ENCODE assay signal across 15 cellular contexts in genomic region chr12:124525927-124526692, GRCh38.
"Had no signal": no experiment of that assay in that cellular context is flagged by ENCODE, and none has a peak within 500 bp of the region (broad histone marks: within the 10 kb centered on the region; RNA-seq: fewer than 3 reads in every experiment).

No MANE protein-coding gene starts in this region.

- H3K4me2 ChIP-seq: hepatocyte had no signal

- H3K27me3 Mint-ChIP-seq: activated CD4-positive, alpha-beta memory T cell treated with anti-CD3 and anti-CD28 coated beads for 36 hours; naive thymus-derived CD4-positive, alpha-beta T cell had no signal

- FAIRE-seq: astrocyte had no signal

- H3K9me3 Mint-ChIP-seq: activated CD4-positive, alpha-beta memory T cell treated with anti-CD3 and anti-CD28 coated beads for 36 hours; naive thymus-derived CD4-positive, alpha-beta T cell; T-helper 2 cell treated with Interferon-gamma antibody and Interleukin-4, amounts not matched to agents 5 μg/mL and 100 μg/mL, for 36 hours had no signal

- H3K27ac Mint-ChIP-seq: activated CD4-positive, alpha-beta memory T cell treated with anti-CD3 and anti-CD28 coated beads for 36 hours; T-helper 2 cell treated with Interferon-gamma antibody and Interleukin-4, amounts not matched to agents 5 μg/mL and 100 μg/mL, for 36 hours had no signal

- H3K4me1 ChIP-seq: colonic mucosa had no signal

- H3K27me3 ChIP-seq: colonic mucosa, hepatocyte had no signal

- ATAC-seq: lower lobe of right lung; naive thymus-derived CD4-positive, alpha-beta T cell; stimulated activated naive CD8-positive, alpha-beta T cell treated with anti-CD3 and anti-CD28 coated beads, Interleukin-15, Interleukin-2, amounts not matched to agents 100 U/mL and 50 U/mL, for 24 hours had no signal

- H3K4me3 Mint-ChIP-seq: activated CD4-positive, alpha-beta memory T cell treated with anti-CD3 and anti-CD28 coated beads for 36 hours; naive thymus-derived CD4-positive, alpha-beta T cell; T-helper 2 cell treated with Interferon-gamma antibody and Interleukin-4, amounts not matched to agents 5 μg/mL and 100 μg/mL, for 36 hours had no signal

- H3K4me3 ChIP-seq: colonic mucosa, hepatocyte, lower lobe of right lung, thoracic aorta had no signal

- H3K36me3 ChIP-seq: colonic mucosa, neutrophil, thoracic aorta had no signal

- H2AFZ ChIP-seq: hepatocyte had no signal

- DNase-seq: activated CD4-positive, alpha-beta memory T cell treated with anti-CD3 and anti-CD28 coated beads for 36 hours; activated CD4-positive, alpha-beta T cell treated with anti-CD3 and anti-CD28 coated beads for 1 hour; activated T-cell treated with anti-CD3 and anti-CD28 coated beads, Interleukin-2, amount 50 U/mL, for 48 hours; colonic mucosa; effector CD4-positive, alpha-beta T cell; kidney glomerular epithelial cell; lower lobe of right lung; midbrain; naive thymus-derived CD4-positive, alpha-beta T cell; stimulated activated naive CD8-positive, alpha-beta T cell treated with anti-CD3 and anti-CD28 coated beads, Interleukin-15, Interleukin-2, amounts not matched to agents 100 U/mL and 50 U/mL, for 24 hours had no signal

- H3K9me3 ChIP-seq: colonic mucosa, lower lobe of right lung, neutrophil, thoracic aorta had no signal

- H3K27ac ChIP-seq: colonic mucosa, hepatocyte, lower lobe of right lung, neutrophil had no signal
